ENCODE assay signal across 11 cellular contexts in the genomic region with DNA sequence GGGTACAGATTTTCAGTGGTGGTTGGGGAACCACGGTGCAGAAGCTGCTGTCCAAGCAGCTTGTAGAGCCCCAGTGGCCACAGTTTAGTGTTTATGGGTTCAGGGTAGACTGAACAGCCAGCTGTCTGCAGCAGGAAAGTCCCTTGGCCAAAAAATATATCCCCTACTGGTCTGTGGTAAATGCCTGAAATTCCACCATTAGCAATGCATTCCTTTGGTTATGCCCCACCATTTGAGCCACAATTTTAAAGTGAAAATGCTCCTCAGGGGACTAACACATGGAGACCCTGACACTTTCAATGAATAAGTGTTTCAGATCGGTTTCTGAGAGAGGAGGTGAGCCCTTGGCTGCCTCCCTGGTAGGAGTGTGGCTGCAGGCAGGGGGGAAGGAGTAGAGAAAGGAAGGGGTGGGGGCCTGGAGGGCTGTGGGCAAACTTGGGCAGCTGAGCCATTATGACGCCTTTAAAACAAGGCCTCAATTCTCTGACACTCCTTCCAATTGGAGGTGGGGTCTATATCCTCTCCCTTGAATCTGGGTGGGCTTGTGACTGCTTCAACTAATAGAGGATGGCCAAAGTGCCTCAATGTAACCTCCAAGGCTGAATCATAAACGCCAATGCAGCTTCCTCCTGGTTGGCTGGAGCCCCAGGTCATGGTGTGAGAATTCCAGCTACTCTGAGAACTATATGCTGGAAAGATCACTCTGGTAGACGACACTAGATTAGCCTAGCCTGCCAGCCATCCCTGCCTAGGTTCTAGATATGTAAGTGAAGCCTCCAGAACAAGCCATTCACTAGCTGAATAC.
A peak's percentile ranks its signal among the peaks of the same experiment; 100 is the strongest.
DNase-seq lines count a peak whose midpoint lies in the region; ATAC-seq, FAIRE-seq and TF ChIP-seq lines count a peak whose summit lies in the region.
"Had no signal": no experiment of that assay in that cellular context is flagged by ENCODE, and none has a peak within 500 bp of the region (broad histone marks: within the 10 kb centered on the region; RNA-seq: fewer than 3 reads in every experiment).

No MANE protein-coding gene starts in this region.

- ATAC-seq in SK-N-SH treated with all-trans-retinoic acid at 6 μM for 48 hours (peak; percentile 69), GM18867 (IDR thresholded peaks at IDR 0.05; ENCODE audit: unreplicated experiment) (no peak)

- DNase-seq in H4 (ENCODE audit: low spot score) (peak; percentile 84), fibroblast of the aortic adventitia (ENCODE audit: low read depth) (peak; percentile 61), urothelium cell line (ENCODE audit: low spot score) (peak; percentile 75), globus pallidus (ENCODE audit: low spot score) (no peak), NCI-H1930 (lab: John Stamatoyannopoulos, UW) (no peak)
- DNase-seq: glutamatergic neuron, NCI-H1417 treated with DMSO at 0.1 percent for 48 hours, tibial artery had no signal

- FAIRE-seq in urothelium cell line (lab: Jason Lieb, UNC), result peak; percentile 32

- TF ChIP-seq CTCF in fibroblast of the aortic adventitia (IDR thresholded peaks at IDR 0.05; ENCODE audit: insufficient read depth, low read length), result no peak

- H3K4me3 ChIP-seq in fibroblast of the aortic adventitia (ENCODE audit: low read depth, low read length), result no peak overlapping the region
- H3K4me3 ChIP-seq: right atrium auricular region, tibial artery had no signal

TF ChIP-seq in SK-N-SH treated with all-trans-retinoic acid at 6 μM for 48 hours, 23 proteins besides CTCF, POLR2A, EP300 and RAD21:
- no peak for TF ChIP-seq TCF4 (CRISPR knock-in tag; IDR thresholded peaks at IDR 0.05; ENCODE audit: borderline replicate concordance)

Comparison
In these comparisons a context has a peak if more than half of its experiments do, and no peak if none do; other contexts are left out.
1. DNase-seq: peak in H4 (single experiment), fibroblast of the aortic adventitia (single experiment) and urothelium cell line (single experiment); none in globus pallidus (single experiment) and NCI-H1930 (0 of 2).